In genomic region chr4:91963489-91963888, GRCh38 we compare ENCODE assay signal across 1 cellular context.
TF ChIP-seq lines count a peak whose summit lies in the region.

No MANE protein-coding gene starts in this region.

TF ChIP-seq in SK-N-SH, 30 proteins besides CTCF, POLR2A, EP300 and RAD21 (continued from another document):
- TF ChIP-seq MAX (IDR thresholded peaks at IDR 0.05; ENCODE audit: low read depth): no peak
- no peak for TF ChIP-seq ZBTB33 (IDR thresholded peaks at IDR 0.05; ENCODE audit: borderline replicate concordance, low read depth)
- TF ChIP-seq FOSL2 (IDR thresholded peaks at IDR 0.05; ENCODE audit: borderline replicate concordance, low read depth): peak; percentile 47; the same call in 1 of the 2 replicates
- no peak for TF ChIP-seq CHD2 (IDR thresholded peaks at IDR 0.05; ENCODE audit: low read length, partially characterized antibody)
- TF ChIP-seq FOXM1 (IDR thresholded peaks at IDR 0.05; ENCODE audit: low read depth): no peak
- no peak for TF ChIP-seq TAF1 (IDR thresholded peaks at IDR 0.05; ENCODE audit: borderline replicate concordance, low read depth, low read length)
